10 cellular contexts compared by ENCODE assay signal in genomic region chr17:78789149-78789662, GRCh38. TPM values are rescaled to one million over a fixed set of nuclear protein-coding genes. Genes with fewer than 3 reads are reported as not detected.
DNase-seq lines count a peak whose midpoint lies in the region; ATAC-seq and TF ChIP-seq lines count a peak whose summit lies in the region.
"Had no signal": no experiment of that assay in that cellular context is flagged by ENCODE, and none has a peak within 500 bp of the region (broad histone marks: within the 10 kb centered on the region; RNA-seq: fewer than 3 reads in every experiment).

No MANE protein-coding gene starts in this region.

- no peaks in the 10 kb centered on the region for H3K36me3 Mint-ChIP-seq in glutamatergic neuron (ENCODE audit: unreplicated experiment)

- no peak for ATAC-seq in HG02938 (IDR thresholded peaks at IDR 0.05; ENCODE audit: unreplicated experiment)

- H3K27me3 Mint-ChIP-seq in glutamatergic neuron (ENCODE audit: unreplicated experiment) = peaks cover 2% of the 10 kb centered on the region

- peaks cover 33 to 49% (median 48%) of the 10 kb centered on the region in 3 donors for H3K4me1 ChIP-seq in skeletal muscle tissue (ENCODE audit: control insufficient read depth in 3 of 3, insufficient read depth in 3 of 3, low read length in 3 of 3)

- H3K27me3 ChIP-seq in WERI-Rb-1 (ENCODE audit: insufficient read depth, low read depth, severe bottlenecking) = no peaks in the 10 kb centered on the region
- no peaks in the 10 kb centered on the region for H3K27me3 ChIP-seq in skeletal muscle tissue (ENCODE audit: control insufficient read depth in 3 of 3, insufficient read depth in 3 of 3, low read length in 3 of 3)

- H3K4me3 Mint-ChIP-seq in glutamatergic neuron (ENCODE audit: unreplicated experiment) = no peak overlapping the region
- H3K4me3 Mint-ChIP-seq: neural crest cell had no signal

- H3K9me3 Mint-ChIP-seq in glutamatergic neuron (ENCODE audit: unreplicated experiment) = peaks cover 4% of the 10 kb centered on the region
- H3K9me3 Mint-ChIP-seq: neural crest cell had no signal

- H3K4me1 Mint-ChIP-seq in glutamatergic neuron (ENCODE audit: low read depth, unreplicated experiment) = peaks cover 11% of the 10 kb centered on the region

- TF ChIP-seq CTCF in WERI-Rb-1 (IDR thresholded peaks at IDR 0.05; ENCODE audit: low read depth, low read length) (no peak), glutamatergic neuron (IDR thresholded peaks at IDR 0.05; ENCODE audit: partially characterized antibody, unreplicated experiment) (no peak)

- peak overlapping the region; percentile 28 for H3K27ac Mint-ChIP-seq in glutamatergic neuron (ENCODE audit: unreplicated experiment)

- H3K9me3 ChIP-seq in WERI-Rb-1 (ENCODE audit: severe bottlenecking) (no peaks in the 10 kb centered on the region), skeletal muscle tissue (ENCODE audit: control insufficient read depth in 3 of 3, low read length in 3 of 3) (no peaks in the 10 kb centered on the region)

- DNase-seq in DMS79 treated with DMSO at 0.1 percent for 48 hours (lab: John Stamatoyannopoulos, UW) = peak; percentile 28
- no peak for DNase-seq in DMS79 (lab: John Stamatoyannopoulos, UW)
- DNase-seq in WERI-Rb-1 = no peak
- DNase-seq in glutamatergic neuron = no peak
- DNase-seq in mesenteric fat pad (ENCODE audit: low spot score) = no peak
- DNase-seq in kidney glomerular epithelial cell (lab: John Stamatoyannopoulos, UW) = no peak
- DNase-seq: SIG-M5 had no signal

- peak overlapping the region; percentile 21; the same call in 1 of the 2 replicates for H3K27ac ChIP-seq in WERI-Rb-1
- peak overlapping the region; percentile 20 for H3K27ac ChIP-seq in skeletal muscle tissue (ENCODE audit: low read depth, low read length)

- H3K4me3 ChIP-seq in WERI-Rb-1 (ENCODE audit: low read depth, low read length) (no peak overlapping the region), skeletal muscle tissue (ENCODE audit: low read length in 3 of 3) (peak overlapping the region in 1 of 3 donors; percentile 29)

- peak overlapping the region in 2 of 3 donors; percentile 61 to 62 for H3K9ac ChIP-seq in skeletal muscle tissue (ENCODE audit: low read depth in 1 of 3, low read length in 3 of 3)

- H3K36me3 ChIP-seq in WERI-Rb-1 (peaks cover 28% of the 10 kb centered on the region), skeletal muscle tissue (ENCODE audit: control insufficient read depth in 3 of 3, insufficient read depth in 3 of 3, low read length in 3 of 3) (peaks cover 0 to 3% (median 0%) of the 10 kb centered on the region in 3 donors)

RNA-seq across cellular contexts. Expression of gene CYTH1, which starts 7.1 kb away (rescaled TPM):
- total RNA-seq in glutamatergic neuron (ENCODE audit: unreplicated experiment) (57.2 TPM), skeletal muscle tissue (17.7 TPM), mesenteric fat pad (54.9 TPM)

RNA-seq across cellular contexts. Expression of gene USP36, which starts 51.4 kb away (rescaled TPM):
- total RNA-seq in glutamatergic neuron (ENCODE audit: unreplicated experiment) (45.3 TPM), skeletal muscle tissue (25.6 TPM), mesenteric fat pad (93.9 TPM)
